13 cellular contexts compared by ENCODE assay signal in the genomic region with DNA sequence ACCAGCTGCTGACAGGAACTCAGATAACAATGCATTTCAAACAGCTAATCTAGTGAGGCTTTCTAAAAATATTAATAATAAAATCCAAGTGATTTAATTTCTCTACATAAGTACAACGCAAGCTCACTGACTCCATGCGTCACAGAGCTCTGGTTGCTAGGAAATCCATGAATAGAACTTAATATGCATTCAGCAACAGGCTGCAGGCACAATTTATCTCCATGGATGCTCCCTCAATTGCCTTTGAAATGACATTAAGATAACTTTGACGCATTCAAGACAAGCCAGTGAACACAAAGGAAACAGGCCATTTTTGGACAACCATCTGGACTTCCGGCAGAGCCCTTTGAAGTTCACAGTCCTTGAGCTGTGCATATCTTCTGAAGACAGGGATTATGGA.
DNase-seq lines count a peak whose midpoint lies in the region; ATAC-seq and TF ChIP-seq lines count a peak whose summit lies in the region.
"Had no signal": no experiment of that assay in that cellular context is flagged by ENCODE, and none has a peak within 500 bp of the region (broad histone marks: within the 10 kb centered on the region; RNA-seq: fewer than 3 reads in every experiment).

No MANE protein-coding gene starts in this region.

- no peaks in the 10 kb centered on the region for H3K36me3 ChIP-seq in BLaER1
- no peaks in the 10 kb centered on the region for H3K36me3 ChIP-seq in heart right ventricle
- H3K36me3 ChIP-seq in neural progenitor cell = no peaks in the 10 kb centered on the region

- peaks cover 24% of the 10 kb centered on the region for H3K4me1 Mint-ChIP-seq in neural progenitor cell
- H3K4me1 Mint-ChIP-seq: H9 had no signal

- no peaks in the 10 kb centered on the region for H3K79me2 ChIP-seq in neural progenitor cell (ENCODE audit: low read depth)

- peaks cover 3% of the 10 kb centered on the region for H3K27me3 Mint-ChIP-seq in neural progenitor cell (ENCODE audit: insufficient read depth, low read depth)

- H3K4me1 ChIP-seq in BLaER1 (peaks cover 10% of the 10 kb centered on the region), heart right ventricle (peaks cover 0 to 20% (median 0%) of the 10 kb centered on the region in 9 donors), neural progenitor cell (no peaks in the 10 kb centered on the region)

- no peaks in the 10 kb centered on the region for H3K36me3 Mint-ChIP-seq in neural progenitor cell

- H3K4me2 ChIP-seq in BLaER1 (peak overlapping the region; percentile 21; the same call in 1 of the 2 replicates), neural progenitor cell (no peak overlapping the region)

- no peaks in the 10 kb centered on the region for H3F3A ChIP-seq in neural progenitor cell (ENCODE audit: low read depth)

- intact Hi-C loops in heart right ventricle (cut with DNase I) = loop anchor here in 1 of 10 donors (10.0 kb wide), 1 partner anchor 371 kb away; a partner anchor contains a TSS
- intact Hi-C loops in dorsolateral prefrontal cortex (cut with DNase I) = no loop called here

- no peak overlapping the region for H2AFZ ChIP-seq in neural progenitor cell (replicated peaks)

- H3K4me3 ChIP-seq in BLaER1 (no peak overlapping the region), heart right ventricle (no peak overlapping the region), neural progenitor cell (no peak overlapping the region), dorsolateral prefrontal cortex (no peak overlapping the region)

- H3K9me3 ChIP-seq in BLaER1 = no peaks in the 10 kb centered on the region
- H3K9me3 ChIP-seq in heart right ventricle = no peaks in the 10 kb centered on the region
- H3K9me3 ChIP-seq in neural progenitor cell (ENCODE audit: low read depth) = no peaks in the 10 kb centered on the region

- H4K20me1 ChIP-seq in BLaER1 (no peaks in the 10 kb centered on the region), neural progenitor cell (ENCODE audit: low read depth) (no peaks in the 10 kb centered on the region)

- no peaks in the 10 kb centered on the region for H3K27me3 ChIP-seq in BLaER1
- no peaks in the 10 kb centered on the region for H3K27me3 ChIP-seq in heart right ventricle
- H3K27me3 ChIP-seq in neural progenitor cell = no peaks in the 10 kb centered on the region
- peaks cover 0 to 46% (median 2%) of the 10 kb centered on the region in 45 donors for H3K27me3 ChIP-seq in dorsolateral prefrontal cortex

- TF ChIP-seq CTCF in heart right ventricle (IDR thresholded peaks at IDR 0.05) (no peak), neural progenitor cell (IDR thresholded peaks at IDR 0.05) (no peak), dorsolateral prefrontal cortex (IDR thresholded peaks at IDR 0.05 in 54 of 56, conservative IDR thresholded peaks at IDR 0.05 in 2 of 56; ENCODE audit: low read depth in 1 of 56, partially characterized antibody in 56 of 56) (no peak)

- H3K27ac ChIP-seq in BLaER1 (no peak overlapping the region), heart right ventricle (no peak overlapping the region), neural progenitor cell (no peak overlapping the region), dorsolateral prefrontal cortex (no peak overlapping the region)

- ATAC-seq in heart right ventricle (peak in 7 of 8 donors; percentile 29 to 96 (median 81)), HG03442 (IDR thresholded peaks at IDR 0.05; ENCODE audit: unreplicated experiment) (no peak)
- ATAC-seq: Panc1 had no signal

- H3K9ac ChIP-seq in BLaER1 (no peak overlapping the region), neural progenitor cell (no peak overlapping the region)

- DNase-seq in SK-MEL-5 (ENCODE audit: low read depth, low spot score) = peak; percentile 20
- DNase-seq in heart right ventricle = no peak
- no peak for DNase-seq in neural progenitor cell (ENCODE audit: low spot score)
- no peak for DNase-seq in 8988T
- no peak for DNase-seq in dorsolateral prefrontal cortex
- DNase-seq: C1 segment of cervical spinal cord, H9, NCI-H187 treated with DMSO at 0.1 percent for 48 hours, NCI-H226, SHP77 treated with DMSO at 0.1 percent for 48 hours had no signal

- WGBS in heart right ventricle, 2 donors = 25 to 36% methylated on average over 4 of the region's 4 CpGs

- in situ Hi-C loops in SK-MEL-5 (cut with HindIII; ENCODE audit: low pct_unique_long_range_greater_than_20kb, low sequenced_read_pairs) = loop anchor here (25.0 kb wide), 2 partner anchors 161 to 1411 kb away; no protein-coding TSS in a partner anchor

- peaks cover 5% of the 10 kb centered on the region for H3K9me3 Mint-ChIP-seq in neural progenitor cell
- H3K9me3 Mint-ChIP-seq: H9 had no signal

- peak overlapping the region; percentile 14 for H3K4me3 Mint-ChIP-seq in neural progenitor cell
- H3K4me3 Mint-ChIP-seq: H9 had no signal

- peak overlapping the region; percentile 76 for H3K27ac Mint-ChIP-seq in neural progenitor cell
- H3K27ac Mint-ChIP-seq: H9 had no signal
